In genomic region chr20:53434662-53435061, GRCh38 we compare ENCODE assay signal across 16 cellular contexts.
A peak's percentile ranks its signal among the peaks of the same experiment; 100 is the strongest.
DNase-seq lines count a peak whose midpoint lies in the region; TF ChIP-seq lines count a peak whose summit lies in the region.
"Had no signal": no experiment of that assay in that cellular context is flagged by ENCODE, and none has a peak within 500 bp of the region (broad histone marks: within the 10 kb centered on the region; RNA-seq: fewer than 3 reads in every experiment).

No MANE protein-coding gene starts in this region.

- H3K9ac ChIP-seq in subcutaneous abdominal adipose tissue (ENCODE audit: low read length in 5 of 5), result no peak overlapping the region
- H3K9ac ChIP-seq: BLaER1 treated with 17β-estradiol and CSF1 and Interleukin-3, amounts not matched to agents 10 nM and 100 nM had no signal

- no peaks in the 10 kb centered on the region for H3K27me3 Mint-ChIP-seq in glutamatergic neuron (ENCODE audit: unreplicated experiment)
- H3K27me3 Mint-ChIP-seq: activated T-cell treated with anti-CD3 and anti-CD28 coated beads, Interleukin-2, amount 50 U/mL, for 24 hours had no signal

- BruUV-seq in A673 (replicated peaks; lab: Mats Ljungman, UMichigan) (no TSS peak), PC-9 (replicated peaks; lab: Mats Ljungman, UMichigan) (no TSS peak)

- intact Hi-C loops in A673 (cut with micrococcal nuclease; ENCODE audit: unreplicated experiment), result no loop called here
- intact Hi-C loops in PC-9 (cut with micrococcal nuclease; ENCODE audit: unreplicated experiment), result no loop called here

- H4K20me1 ChIP-seq in PC-9 (ENCODE audit: insufficient read depth), result no peaks in the 10 kb centered on the region
- H4K20me1 ChIP-seq: BLaER1 treated with 17β-estradiol and CSF1 and Interleukin-3, amounts not matched to agents 10 nM and 100 nM had no signal

- H2AFZ ChIP-seq in PC-9, result no peak overlapping the region

- H3K4me3 ChIP-seq in subcutaneous abdominal adipose tissue (ENCODE audit: low read depth in 1 of 5, low read length in 5 of 5) (no peak overlapping the region), A673 (ENCODE audit: low read depth, low read length, poor library complexity, severe bottlenecking) (no peak overlapping the region), PC-9 (no peak overlapping the region)
- H3K4me3 ChIP-seq: BLaER1 treated with 17β-estradiol and CSF1 and Interleukin-3, amounts not matched to agents 10 nM and 100 nM had no signal

- H3K9me2 ChIP-seq in PC-9 (ENCODE audit: insufficient read depth), result no peaks in the 10 kb centered on the region

- H3K4me1 Mint-ChIP-seq in glutamatergic neuron (ENCODE audit: low read depth, unreplicated experiment), result peaks cover 10% of the 10 kb centered on the region

- no peak overlapping the region for H3K4me2 ChIP-seq in PC-9
- H3K4me2 ChIP-seq: BLaER1 treated with 17β-estradiol and CSF1 and Interleukin-3, amounts not matched to agents 10 nM and 100 nM had no signal

- H3K36me3 ChIP-seq in subcutaneous abdominal adipose tissue (ENCODE audit: control insufficient read depth in 5 of 5, insufficient read depth in 5 of 5, low read length in 5 of 5) (no peaks in the 10 kb centered on the region), A673 (ENCODE audit: insufficient read depth, low read length, poor library complexity, severe bottlenecking) (no peaks in the 10 kb centered on the region), PC-9 (ENCODE audit: low read depth) (no peaks in the 10 kb centered on the region)
- H3K36me3 ChIP-seq: BLaER1 treated with 17β-estradiol and CSF1 and Interleukin-3, amounts not matched to agents 10 nM and 100 nM; brain microvascular endothelial cell had no signal

- peaks cover 4% of the 10 kb centered on the region for H3K36me3 Mint-ChIP-seq in glutamatergic neuron (ENCODE audit: unreplicated experiment)

- CTCF ChIA-PET in A673 (lab: Charles Lee), result no interaction called here
- CTCF ChIA-PET in PC-9 (lab: Charles Lee), result no interaction called here

- H3K27me3 ChIP-seq in subcutaneous abdominal adipose tissue (ENCODE audit: control insufficient read depth in 5 of 5, insufficient read depth in 4 of 5, low read length in 5 of 5) (no peaks in the 10 kb centered on the region), A673 (replicated peaks; ENCODE audit: insufficient read depth, low read depth, low read length, poor library complexity) (no peaks in the 10 kb centered on the region), PC-9 (ENCODE audit: insufficient read depth, low read depth) (peaks cover 56% of the 10 kb centered on the region)
- H3K27me3 ChIP-seq: BLaER1 treated with 17β-estradiol and CSF1 and Interleukin-3, amounts not matched to agents 10 nM and 100 nM; brain microvascular endothelial cell had no signal

- no peaks in the 10 kb centered on the region for H3K9me3 Mint-ChIP-seq in glutamatergic neuron (ENCODE audit: unreplicated experiment)
- H3K9me3 Mint-ChIP-seq: activated T-cell treated with anti-CD3 and anti-CD28 coated beads, Interleukin-2, amount 50 U/mL, for 24 hours had no signal

- H3F3A ChIP-seq in PC-9 (ENCODE audit: insufficient read depth, low read depth), result no peaks in the 10 kb centered on the region

- H3K79me2 ChIP-seq in PC-9 (ENCODE audit: low read depth), result no peaks in the 10 kb centered on the region

- H3K27ac Mint-ChIP-seq in glutamatergic neuron (ENCODE audit: unreplicated experiment), result peak overlapping the region; percentile 36
- H3K27ac Mint-ChIP-seq: activated naive CD8-positive, alpha-beta T cell; activated T-cell treated with anti-CD3 and anti-CD28 coated beads, Interleukin-2, amount 50 U/mL, for 24 hours had no signal

- DNase-seq in NCI-H1092 (lab: John Stamatoyannopoulos, UW), result peak; percentile 38
- DNase-seq in NCI-H446 (lab: John Stamatoyannopoulos, UW), result peak; percentile 14 to 72
- peak; percentile 32 for DNase-seq in glutamatergic neuron
- no peak for DNase-seq in A673 (ENCODE audit: low spot score)
- no peak for DNase-seq in PC-9
- no peak for DNase-seq in Ammon's horn (ENCODE audit: low spot score)
- DNase-seq: activated T-cell treated with anti-CD3 and anti-CD28 coated beads, Interleukin-2, amount 50 U/mL, for 24 hours; brain microvascular endothelial cell; dermis blood vessel endothelial cell; erythroblast; MM.1S; NCI-H2227 treated with DMSO at 0.1 percent for 48 hours; stimulated activated CD4-positive, alpha-beta T cell treated with anti-CD3 and anti-CD28 coated beads, Interleukin-1b, Interleukin-23, amount 100 ng/mL, for 48 hours had no signal

- H3K4me3 Mint-ChIP-seq in glutamatergic neuron (ENCODE audit: unreplicated experiment), result no peak overlapping the region
- H3K4me3 Mint-ChIP-seq: activated naive CD8-positive, alpha-beta T cell; activated T-cell treated with anti-CD3 and anti-CD28 coated beads, Interleukin-2, amount 50 U/mL, for 24 hours had no signal

- POLR2A ChIA-PET in A673 (lab: Charles Lee; ENCODE audit: low non-redundant PET), result no interaction called here
- POLR2A ChIA-PET in PC-9 (lab: Charles Lee; ENCODE audit: unreplicated experiment), result interaction anchor here (0.5 kb wide), 1 partner anchor 875 kb away, joined by 5 read pairs; no protein-coding TSS in a partner anchor

- peaks cover 0 to 5% (median 0%) of the 10 kb centered on the region in 5 donors for H3K4me1 ChIP-seq in subcutaneous abdominal adipose tissue (ENCODE audit: control insufficient read depth in 5 of 5, insufficient read depth in 5 of 5, low read length in 5 of 5)
- no peaks in the 10 kb centered on the region for H3K4me1 ChIP-seq in A673 (ENCODE audit: insufficient read depth, low read length, poor library complexity, severe bottlenecking)
- no peaks in the 10 kb centered on the region for H3K4me1 ChIP-seq in PC-9 (replicated peaks; ENCODE audit: insufficient read depth)
- H3K4me1 ChIP-seq: BLaER1 treated with 17β-estradiol and CSF1 and Interleukin-3, amounts not matched to agents 10 nM and 100 nM had no signal

- H3K27ac ChIP-seq in subcutaneous abdominal adipose tissue (ENCODE audit: low read depth, low read length) (peak overlapping the region; percentile 27), A673 (ENCODE audit: low read depth, low read length, poor library complexity, severe bottlenecking) (no peak overlapping the region), PC-9 (no peak overlapping the region)
- H3K27ac ChIP-seq: BLaER1 treated with 17β-estradiol and CSF1 and Interleukin-3, amounts not matched to agents 10 nM and 100 nM; brain microvascular endothelial cell had no signal

- TF ChIP-seq CTCF in glutamatergic neuron (IDR thresholded peaks at IDR 0.05; ENCODE audit: partially characterized antibody, unreplicated experiment), result no peak
- TF ChIP-seq CTCF in A673 (conservative IDR thresholded peaks at IDR 0.05; ENCODE audit: low read depth, low read length), result no peak
- no peak for TF ChIP-seq CTCF in PC-9 (conservative IDR thresholded peaks at IDR 0.05)

- H3K9me3 ChIP-seq in subcutaneous abdominal adipose tissue (ENCODE audit: control insufficient read depth in 5 of 5, low read length in 5 of 5), result peaks cover 0 to 4% (median 0%) of the 10 kb centered on the region in 5 donors
- no peaks in the 10 kb centered on the region for H3K9me3 ChIP-seq in A673 (ENCODE audit: low read depth, low read length, poor library complexity, severe bottlenecking)
- no peaks in the 10 kb centered on the region for H3K9me3 ChIP-seq in PC-9 (ENCODE audit: insufficient read depth, low read depth)

Comparison
In these comparisons a context has a peak if more than half of its experiments do, and no peak if none do; other contexts are left out.
1. DNase-seq: peak in NCI-H1092 (single experiment), NCI-H446 (2 of 2) and glutamatergic neuron (single experiment); none in A673 (single experiment), PC-9 (0 of 2) and Ammon's horn (single experiment).